In the genomic region with DNA sequence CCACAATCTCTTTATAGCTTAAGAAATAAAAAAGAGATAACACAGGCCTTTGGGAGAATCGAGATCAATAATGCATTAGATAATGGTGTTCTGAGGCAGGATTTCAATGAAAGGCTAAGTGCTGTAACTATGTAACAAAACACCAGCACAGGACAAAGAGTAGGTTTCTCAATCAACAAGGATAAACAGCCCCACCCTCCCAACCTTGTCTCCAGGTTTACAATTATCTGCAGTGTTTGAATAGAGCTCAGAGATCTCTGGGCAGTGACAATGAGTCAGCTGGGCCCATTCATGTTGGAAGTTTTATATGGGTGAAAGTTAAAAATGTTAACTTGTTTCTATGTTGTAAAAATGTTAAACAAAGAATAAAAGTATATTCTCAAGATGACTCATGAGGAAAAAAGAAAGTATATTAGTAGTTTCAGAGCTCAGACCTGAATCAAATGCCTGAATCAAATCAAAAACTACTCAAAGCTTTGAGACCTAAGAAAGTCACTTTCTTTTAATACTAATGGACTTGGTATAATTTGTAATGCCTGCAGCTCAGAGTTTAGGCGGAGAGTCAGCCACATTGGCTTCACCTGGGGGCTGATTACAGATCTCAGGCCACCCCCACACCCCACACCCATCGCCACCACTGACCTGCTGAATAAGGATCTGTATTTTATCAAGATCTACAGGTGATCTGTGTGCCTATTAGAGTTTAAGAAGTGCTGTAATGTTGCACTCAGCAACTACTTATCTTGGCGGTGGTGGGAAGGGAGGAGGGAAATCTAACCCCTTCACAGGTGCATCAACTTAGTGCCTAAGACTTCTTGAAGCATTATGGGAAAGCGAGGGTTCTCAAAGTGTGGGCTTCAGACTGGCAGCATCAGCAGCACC, we compare ENCODE assay signal across 1 cellular context.
A peak's percentile ranks its signal among the peaks of the same experiment; 100 is the strongest.
TF ChIP-seq lines count a peak whose summit lies in the region.

No MANE protein-coding gene starts in this region.

TF ChIP-seq in HepG2, 621 proteins besides CTCF, POLR2A, EP300 and RAD21 (continued from another document and continues in another):
- TF ChIP-seq ZNF563 (CRISPR knock-in tag; IDR thresholded peaks at IDR 0.05): no peak
- no peak for TF ChIP-seq NFATC3 (CRISPR knock-in tag; IDR thresholded peaks at IDR 0.05)
- no peak for TF ChIP-seq CBX2 (IDR thresholded peaks at IDR 0.05; ENCODE audit: low read depth, low read length)
- TF ChIP-seq CBX2 (CRISPR knock-in tag; IDR thresholded peaks at IDR 0.05; ENCODE audit: low read depth): no peak
- TF ChIP-seq, protein P1, sequence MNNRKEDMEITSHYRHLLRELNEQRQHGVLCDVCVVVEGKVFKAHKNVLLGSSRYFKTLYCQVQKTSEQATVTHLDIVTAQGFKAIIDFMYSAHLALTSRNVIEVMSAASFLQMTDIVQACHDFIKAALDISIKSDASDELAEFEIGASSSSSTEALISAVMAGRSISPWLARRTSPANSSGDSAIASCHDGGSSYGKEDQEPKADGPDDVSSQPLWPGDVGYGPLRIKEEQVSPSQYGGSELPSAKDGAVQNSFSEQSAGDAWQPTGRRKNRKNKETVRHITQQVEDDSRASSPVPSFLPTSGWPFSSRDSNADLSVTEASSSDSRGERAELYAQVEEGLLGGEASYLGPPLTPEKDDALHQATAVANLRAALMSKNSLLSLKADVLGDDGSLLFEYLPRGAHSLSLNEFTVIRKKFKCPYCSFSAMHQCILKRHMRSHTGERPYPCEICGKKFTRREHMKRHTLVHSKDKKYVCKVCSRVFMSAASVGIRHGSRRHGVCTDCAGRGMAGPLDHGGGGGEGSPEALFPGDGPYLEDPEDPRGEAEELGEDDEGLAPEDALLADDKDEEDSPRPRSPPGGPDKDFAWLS (CRISPR knock-in tag; IDR thresholded peaks at IDR 0.05; ENCODE audit: borderline replicate concordance): no peak
- TF ChIP-seq GABPB1 (CRISPR knock-in tag; IDR thresholded peaks at IDR 0.05): no peak
- no peak for TF ChIP-seq NPAS2 (CRISPR knock-in tag; IDR thresholded peaks at IDR 0.05; ENCODE audit: borderline replicate concordance)
- TF ChIP-seq, protein P2, sequence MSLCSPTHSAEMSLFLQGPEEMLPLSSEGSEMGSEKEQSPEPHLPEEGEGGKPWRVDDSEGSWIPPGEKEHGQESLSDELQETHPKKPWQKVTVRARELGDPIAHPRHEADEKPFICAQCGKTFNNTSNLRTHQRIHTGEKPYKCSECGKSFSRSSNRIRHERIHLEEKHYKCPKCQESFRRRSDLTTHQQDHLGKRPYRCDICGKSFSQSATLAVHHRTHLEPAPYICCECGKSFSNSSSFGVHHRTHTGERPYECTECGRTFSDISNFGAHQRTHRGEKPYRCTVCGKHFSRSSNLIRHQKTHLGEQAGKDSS (CRISPR knock-in tag; IDR thresholded peaks at IDR 0.05; ENCODE audit: borderline replicate concordance, low read depth): 0 out of 2 replicates have a peak, but pooled peaks have one; percentile 27
- peak in 1 of 2 experiments; percentile 40; a peak in 1 of 4 replicates for TF ChIP-seq MAFK (conservative IDR thresholded peaks at IDR 0.05 in 1 of 2, IDR thresholded peaks at IDR 0.05 in 1 of 2; ENCODE audit: low read length in 2 of 2)
- TF ChIP-seq TOPORS (CRISPR knock-in tag; IDR thresholded peaks at IDR 0.05): 0 out of 2 replicates have a peak, but pooled peaks have one; percentile 59
- peak; percentile 86 for TF ChIP-seq PHF5A (CRISPR knock-in tag; IDR thresholded peaks at IDR 0.05; ENCODE audit: low read depth, unreplicated experiment)
- TF ChIP-seq, protein P3, sequence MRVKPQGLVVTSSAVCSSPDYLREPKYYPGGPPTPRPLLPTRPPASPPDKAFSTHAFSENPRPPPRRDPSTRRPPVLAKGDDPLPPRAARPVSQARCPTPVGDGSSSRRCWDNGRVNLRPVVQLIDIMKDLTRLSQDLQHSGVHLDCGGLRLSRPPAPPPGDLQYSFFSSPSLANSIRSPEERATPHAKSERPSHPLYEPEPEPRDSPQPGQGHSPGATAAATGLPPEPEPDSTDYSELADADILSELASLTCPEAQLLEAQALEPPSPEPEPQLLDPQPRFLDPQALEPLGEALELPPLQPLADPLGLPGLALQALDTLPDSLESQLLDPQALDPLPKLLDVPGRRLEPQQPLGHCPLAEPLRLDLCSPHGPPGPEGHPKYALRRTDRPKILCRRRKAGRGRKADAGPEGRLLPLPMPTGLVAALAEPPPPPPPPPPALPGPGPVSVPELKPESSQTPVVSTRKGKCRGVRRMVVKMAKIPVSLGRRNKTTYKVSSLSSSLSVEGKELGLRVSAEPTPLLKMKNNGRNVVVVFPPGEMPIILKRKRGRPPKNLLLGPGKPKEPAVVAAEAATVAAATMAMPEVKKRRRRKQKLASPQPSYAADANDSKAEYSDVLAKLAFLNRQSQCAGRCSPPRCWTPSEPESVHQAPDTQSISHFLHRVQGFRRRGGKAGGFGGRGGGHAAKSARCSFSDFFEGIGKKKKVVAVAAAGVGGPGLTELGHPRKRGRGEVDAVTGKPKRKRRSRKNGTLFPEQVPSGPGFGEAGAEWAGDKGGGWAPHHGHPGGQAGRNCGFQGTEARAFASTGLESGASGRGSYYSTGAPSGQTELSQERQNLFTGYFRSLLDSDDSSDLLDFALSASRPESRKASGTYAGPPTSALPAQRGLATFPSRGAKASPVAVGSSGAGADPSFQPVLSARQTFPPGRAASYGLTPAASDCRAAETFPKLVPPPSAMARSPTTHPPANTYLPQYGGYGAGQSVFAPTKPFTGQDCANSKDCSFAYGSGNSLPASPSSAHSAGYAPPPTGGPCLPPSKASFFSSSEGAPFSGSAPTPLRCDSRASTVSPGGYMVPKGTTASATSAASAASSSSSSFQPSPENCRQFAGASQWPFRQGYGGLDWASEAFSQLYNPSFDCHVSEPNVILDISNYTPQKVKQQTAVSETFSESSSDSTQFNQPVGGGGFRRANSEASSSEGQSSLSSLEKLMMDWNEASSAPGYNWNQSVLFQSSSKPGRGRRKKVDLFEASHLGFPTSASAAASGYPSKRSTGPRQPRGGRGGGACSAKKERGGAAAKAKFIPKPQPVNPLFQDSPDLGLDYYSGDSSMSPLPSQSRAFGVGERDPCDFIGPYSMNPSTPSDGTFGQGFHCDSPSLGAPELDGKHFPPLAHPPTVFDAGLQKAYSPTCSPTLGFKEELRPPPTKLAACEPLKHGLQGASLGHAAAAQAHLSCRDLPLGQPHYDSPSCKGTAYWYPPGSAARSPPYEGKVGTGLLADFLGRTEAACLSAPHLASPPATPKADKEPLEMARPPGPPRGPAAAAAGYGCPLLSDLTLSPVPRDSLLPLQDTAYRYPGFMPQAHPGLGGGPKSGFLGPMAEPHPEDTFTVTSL (CRISPR knock-in tag; IDR thresholded peaks at IDR 0.05; ENCODE audit: borderline replicate concordance): peak; percentile 95
- TF ChIP-seq KLF13 (CRISPR knock-in tag; IDR thresholded peaks at IDR 0.05): no peak
- TF ChIP-seq CREB1 (IDR thresholded peaks at IDR 0.05): peak; percentile 38; the same call in 1 of the 2 replicates
- peak; percentile 80 for TF ChIP-seq CREB1 (CRISPR knock-in tag; IDR thresholded peaks at IDR 0.05)
- TF ChIP-seq, protein P4, sequence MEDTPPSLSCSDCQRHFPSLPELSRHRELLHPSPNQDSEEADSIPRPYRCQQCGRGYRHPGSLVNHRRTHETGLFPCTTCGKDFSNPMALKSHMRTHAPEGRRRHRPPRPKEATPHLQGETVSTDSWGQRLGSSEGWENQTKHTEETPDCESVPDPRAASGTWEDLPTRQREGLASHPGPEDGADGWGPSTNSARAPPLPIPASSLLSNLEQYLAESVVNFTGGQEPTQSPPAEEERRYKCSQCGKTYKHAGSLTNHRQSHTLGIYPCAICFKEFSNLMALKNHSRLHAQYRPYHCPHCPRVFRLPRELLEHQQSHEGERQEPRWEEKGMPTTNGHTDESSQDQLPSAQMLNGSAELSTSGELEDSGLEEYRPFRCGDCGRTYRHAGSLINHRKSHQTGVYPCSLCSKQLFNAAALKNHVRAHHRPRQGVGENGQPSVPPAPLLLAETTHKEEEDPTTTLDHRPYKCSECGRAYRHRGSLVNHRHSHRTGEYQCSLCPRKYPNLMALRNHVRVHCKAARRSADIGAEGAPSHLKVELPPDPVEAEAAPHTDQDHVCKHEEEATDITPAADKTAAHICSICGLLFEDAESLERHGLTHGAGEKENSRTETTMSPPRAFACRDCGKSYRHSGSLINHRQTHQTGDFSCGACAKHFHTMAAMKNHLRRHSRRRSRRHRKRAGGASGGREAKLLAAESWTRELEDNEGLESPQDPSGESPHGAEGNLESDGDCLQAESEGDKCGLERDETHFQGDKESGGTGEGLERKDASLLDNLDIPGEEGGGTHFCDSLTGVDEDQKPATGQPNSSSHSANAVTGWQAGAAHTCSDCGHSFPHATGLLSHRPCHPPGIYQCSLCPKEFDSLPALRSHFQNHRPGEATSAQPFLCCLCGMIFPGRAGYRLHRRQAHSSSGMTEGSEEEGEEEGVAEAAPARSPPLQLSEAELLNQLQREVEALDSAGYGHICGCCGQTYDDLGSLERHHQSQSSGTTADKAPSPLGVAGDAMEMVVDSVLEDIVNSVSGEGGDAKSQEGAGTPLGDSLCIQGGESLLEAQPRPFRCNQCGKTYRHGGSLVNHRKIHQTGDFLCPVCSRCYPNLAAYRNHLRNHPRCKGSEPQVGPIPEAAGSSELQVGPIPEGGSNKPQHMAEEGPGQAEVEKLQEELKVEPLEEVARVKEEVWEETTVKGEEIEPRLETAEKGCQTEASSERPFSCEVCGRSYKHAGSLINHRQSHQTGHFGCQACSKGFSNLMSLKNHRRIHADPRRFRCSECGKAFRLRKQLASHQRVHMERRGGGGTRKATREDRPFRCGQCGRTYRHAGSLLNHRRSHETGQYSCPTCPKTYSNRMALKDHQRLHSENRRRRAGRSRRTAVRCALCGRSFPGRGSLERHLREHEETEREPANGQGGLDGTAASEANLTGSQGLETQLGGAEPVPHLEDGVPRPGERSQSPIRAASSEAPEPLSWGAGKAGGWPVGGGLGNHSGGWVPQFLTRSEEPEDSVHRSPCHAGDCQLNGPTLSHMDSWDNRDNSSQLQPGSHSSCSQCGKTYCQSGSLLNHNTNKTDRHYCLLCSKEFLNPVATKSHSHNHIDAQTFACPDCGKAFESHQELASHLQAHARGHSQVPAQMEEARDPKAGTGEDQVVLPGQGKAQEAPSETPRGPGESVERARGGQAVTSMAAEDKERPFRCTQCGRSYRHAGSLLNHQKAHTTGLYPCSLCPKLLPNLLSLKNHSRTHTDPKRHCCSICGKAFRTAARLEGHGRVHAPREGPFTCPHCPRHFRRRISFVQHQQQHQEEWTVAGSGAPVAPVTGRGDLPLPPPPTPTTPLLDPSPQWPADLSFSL (CRISPR knock-in tag; IDR thresholded peaks at IDR 0.05): no peak
- no peak for TF ChIP-seq HNRNPUL1 (IDR thresholded peaks at IDR 0.05; ENCODE audit: low read depth, low read length)
- TF ChIP-seq KDM4B (CRISPR knock-in tag; IDR thresholded peaks at IDR 0.05): 0 out of 2 replicates have a peak, but pooled peaks have one; percentile 22
- 0 out of 2 replicates have a peak, but pooled peaks have one; percentile 40 for TF ChIP-seq ZNF317 (CRISPR knock-in tag; IDR thresholded peaks at IDR 0.05)
- TF ChIP-seq NFE2 (CRISPR knock-in tag; IDR thresholded peaks at IDR 0.05): no peak
- TF ChIP-seq NR2C2 (CRISPR knock-in tag; IDR thresholded peaks at IDR 0.05; ENCODE audit: borderline replicate concordance): no peak
- TF ChIP-seq ZNF737 (CRISPR knock-in tag; IDR thresholded peaks at IDR 0.05; ENCODE audit: borderline replicate concordance): no peak
- peak; percentile 61; the same call in 1 of the 2 replicates for TF ChIP-seq FOSL1 (CRISPR knock-in tag; IDR thresholded peaks at IDR 0.05; ENCODE audit: borderline replicate concordance)
- TF ChIP-seq GATAD1 (CRISPR knock-in tag; IDR thresholded peaks at IDR 0.05): no peak; the same call in 1 of the 2 replicates
- no peak for TF ChIP-seq ETV6 (CRISPR knock-in tag; conservative IDR thresholded peaks at IDR 0.05)
- peak; percentile 67; the same call in 1 of the 2 replicates for TF ChIP-seq NFE2L2 (IDR thresholded peaks at IDR 0.05; ENCODE audit: low read length)
- TF ChIP-seq FOXK2 (IDR thresholded peaks at IDR 0.05): peak; percentile 95
- TF ChIP-seq MATR3 (CRISPR knock-in tag; IDR thresholded peaks at IDR 0.05): no peak
- no peak for TF ChIP-seq ZSCAN29 (CRISPR knock-in tag; conservative IDR thresholded peaks at IDR 0.05)
- no peak; the same call in 1 of the 2 replicates for TF ChIP-seq CBFB (CRISPR knock-in tag; IDR thresholded peaks at IDR 0.05)
- TF ChIP-seq NR2F6 (IDR thresholded peaks at IDR 0.05): peak; percentile 65
- TF ChIP-seq NR2F6 (CRISPR knock-in tag; IDR thresholded peaks at IDR 0.05): peak; percentile 56
- TF ChIP-seq CC2D1A (CRISPR knock-in tag; IDR thresholded peaks at IDR 0.05): no peak
- TF ChIP-seq, protein P5, sequence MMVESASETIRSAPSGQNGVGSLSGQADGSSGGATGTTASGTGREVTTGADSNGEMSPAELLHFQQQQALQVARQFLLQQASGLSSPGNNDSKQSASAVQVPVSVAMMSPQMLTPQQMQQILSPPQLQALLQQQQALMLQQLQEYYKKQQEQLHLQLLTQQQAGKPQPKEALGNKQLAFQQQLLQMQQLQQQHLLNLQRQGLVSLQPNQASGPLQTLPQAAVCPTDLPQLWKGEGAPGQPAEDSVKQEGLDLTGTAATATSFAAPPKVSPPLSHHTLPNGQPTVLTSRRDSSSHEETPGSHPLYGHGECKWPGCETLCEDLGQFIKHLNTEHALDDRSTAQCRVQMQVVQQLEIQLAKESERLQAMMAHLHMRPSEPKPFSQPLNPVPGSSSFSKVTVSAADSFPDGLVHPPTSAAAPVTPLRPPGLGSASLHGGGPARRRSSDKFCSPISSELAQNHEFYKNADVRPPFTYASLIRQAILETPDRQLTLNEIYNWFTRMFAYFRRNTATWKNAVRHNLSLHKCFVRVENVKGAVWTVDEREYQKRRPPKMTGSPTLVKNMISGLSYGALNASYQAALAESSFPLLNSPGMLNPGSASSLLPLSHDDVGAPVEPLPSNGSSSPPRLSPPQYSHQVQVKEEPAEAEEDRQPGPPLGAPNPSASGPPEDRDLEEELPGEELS (CRISPR knock-in tag; IDR thresholded peaks at IDR 0.05): peak; percentile 99
- 0 out of 2 replicates have a peak, but pooled peaks have one; percentile 39 for TF ChIP-seq KDM1A (CRISPR knock-in tag; IDR thresholded peaks at IDR 0.05)
- TF ChIP-seq ZNF253 (CRISPR knock-in tag; IDR thresholded peaks at IDR 0.05; ENCODE audit: borderline replicate concordance): no peak
- TF ChIP-seq ZFP41 (CRISPR knock-in tag; IDR thresholded peaks at IDR 0.05; ENCODE audit: borderline replicate concordance): no peak
- no peak for TF ChIP-seq RELA (CRISPR knock-in tag; IDR thresholded peaks at IDR 0.05)
- peak; percentile 70; the same call in 1 of the 2 replicates for TF ChIP-seq HOXA3 (CRISPR knock-in tag; IDR thresholded peaks at IDR 0.05)
- no peak for TF ChIP-seq MTF2 (CRISPR knock-in tag; IDR thresholded peaks at IDR 0.05; ENCODE audit: borderline replicate concordance)
- peak in 1 of 2 experiments; percentile 94; a peak in 2 of 4 replicates for TF ChIP-seq KLF16 (CRISPR knock-in tag; IDR thresholded peaks at IDR 0.05)
- TF ChIP-seq, protein P6, sequence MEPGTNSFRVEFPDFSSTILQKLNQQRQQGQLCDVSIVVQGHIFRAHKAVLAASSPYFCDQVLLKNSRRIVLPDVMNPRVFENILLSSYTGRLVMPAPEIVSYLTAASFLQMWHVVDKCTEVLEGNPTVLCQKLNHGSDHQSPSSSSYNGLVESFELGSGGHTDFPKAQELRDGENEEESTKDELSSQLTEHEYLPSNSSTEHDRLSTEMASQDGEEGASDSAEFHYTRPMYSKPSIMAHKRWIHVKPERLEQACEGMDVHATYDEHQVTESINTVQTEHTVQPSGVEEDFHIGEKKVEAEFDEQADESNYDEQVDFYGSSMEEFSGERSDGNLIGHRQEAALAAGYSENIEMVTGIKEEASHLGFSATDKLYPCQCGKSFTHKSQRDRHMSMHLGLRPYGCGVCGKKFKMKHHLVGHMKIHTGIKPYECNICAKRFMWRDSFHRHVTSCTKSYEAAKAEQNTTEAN (CRISPR knock-in tag; conservative IDR thresholded peaks at IDR 0.05): 0 out of 2 replicates have a peak, but pooled peaks have one; percentile 63
- TF ChIP-seq RARA (CRISPR knock-in tag; IDR thresholded peaks at IDR 0.05): peak; percentile 90
- TF ChIP-seq RXRA (CRISPR knock-in tag; IDR thresholded peaks at IDR 0.05): peak; percentile 55; the same call in 1 of the 2 replicates
